ENCODE assay signal across 8 cellular contexts in the genomic region with DNA sequence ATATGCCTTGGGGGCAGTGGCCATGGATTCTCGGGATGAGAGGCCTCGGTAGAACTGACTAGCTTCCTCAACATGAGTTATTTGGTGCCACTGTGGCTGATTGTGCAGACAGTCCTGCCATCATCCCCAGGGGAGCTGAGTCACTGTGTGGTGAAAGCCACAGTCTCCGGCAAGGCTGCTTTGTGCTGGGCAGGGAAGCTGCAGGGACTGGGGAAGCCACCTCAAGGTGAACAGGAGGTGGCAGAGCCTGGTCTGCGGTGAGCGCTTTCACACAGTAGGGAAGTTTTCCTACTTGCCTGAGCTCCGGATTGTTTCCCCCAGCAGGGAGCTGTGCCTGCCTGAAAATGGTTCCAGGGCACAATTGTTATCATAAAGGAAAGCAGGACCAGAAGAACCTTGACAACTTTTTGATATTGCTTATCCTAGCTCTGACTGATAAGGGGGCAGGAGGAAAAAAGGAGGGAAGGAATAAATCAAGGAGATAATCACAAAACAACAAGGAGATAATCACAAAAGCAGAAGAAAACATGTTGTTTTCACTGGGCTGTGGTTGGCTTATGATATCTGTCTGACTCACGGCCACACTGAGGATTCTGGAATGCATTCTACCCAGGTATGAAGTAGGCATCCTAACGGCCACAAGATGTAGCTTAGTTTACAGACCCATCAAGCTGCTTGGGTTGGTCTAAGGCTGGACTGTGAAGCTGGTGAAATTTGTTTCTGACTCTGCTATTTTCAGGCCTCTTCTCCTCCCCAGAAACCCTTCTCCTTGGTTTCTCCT. TPM values are rescaled to one million over a fixed set of nuclear protein-coding genes. Genes with fewer than 3 reads are reported as not detected.
A peak's percentile ranks its signal among the peaks of the same experiment; 100 is the strongest.
DNase-seq lines count a peak whose midpoint lies in the region; ATAC-seq and TF ChIP-seq lines count a peak whose summit lies in the region.

No MANE protein-coding gene starts in this region.

- no peaks in the 10 kb centered on the region for H3K36me3 Mint-ChIP-seq in mesothelial cell of epicardium

- TF ChIP-seq CTCF in mesothelial cell of epicardium (IDR thresholded peaks at IDR 0.05; ENCODE audit: unreplicated experiment) = no peak

- H3K27me3 Mint-ChIP-seq in stimulated activated naive CD8-positive, alpha-beta T cell treated with anti-CD3 and anti-CD28 coated beads, Interleukin-15, amount 100 ng/mL, for 72 hours = no peaks in the 10 kb centered on the region
- no peaks in the 10 kb centered on the region for H3K27me3 Mint-ChIP-seq in mesothelial cell of epicardium (ENCODE audit: low read depth)

- peak; percentile 84 for ATAC-seq in HG03064 (IDR thresholded peaks at IDR 0.05; ENCODE audit: low read depth, unreplicated experiment)
- ATAC-seq in left colon = no peak
- ATAC-seq in stimulated activated naive CD8-positive, alpha-beta T cell treated with anti-CD3 and anti-CD28 coated beads, Interleukin-15, amount 100 ng/mL, for 72 hours = peak; percentile 100

- peak overlapping the region in 1 of 2 donors; percentile 28 for H3K27ac Mint-ChIP-seq in stimulated activated naive CD8-positive, alpha-beta T cell treated with anti-CD3 and anti-CD28 coated beads, Interleukin-15, amount 100 ng/mL, for 72 hours
- H3K27ac Mint-ChIP-seq in mesothelial cell of epicardium = no peak overlapping the region

- no peaks in the 10 kb centered on the region for H3K9me3 Mint-ChIP-seq in stimulated activated naive CD8-positive, alpha-beta T cell treated with anti-CD3 and anti-CD28 coated beads, Interleukin-15, amount 100 ng/mL, for 72 hours
- peaks cover 6% of the 10 kb centered on the region for H3K9me3 Mint-ChIP-seq in mesothelial cell of epicardium

- peak overlapping the region; percentile 28 to 44 for H3K4me3 Mint-ChIP-seq in stimulated activated naive CD8-positive, alpha-beta T cell treated with anti-CD3 and anti-CD28 coated beads, Interleukin-15, amount 100 ng/mL, for 72 hours
- H3K4me3 Mint-ChIP-seq in mesothelial cell of epicardium = no peak overlapping the region

- H3K4me1 Mint-ChIP-seq in stimulated activated naive CD8-positive, alpha-beta T cell treated with anti-CD3 and anti-CD28 coated beads, Interleukin-15, amount 100 ng/mL, for 72 hours = no peaks in the 10 kb centered on the region
- peaks cover 2% of the 10 kb centered on the region for H3K4me1 Mint-ChIP-seq in mesothelial cell of epicardium

- intact Hi-C loops in left colon (cut with DNase I, micrococcal nuclease) = no loop called here

- peak; percentile 18 for DNase-seq in NK-92 treated with Interleukin-12 subunit alpha and Interleukin-12 subunit beta, amount 100 ng/mL, for 24 hours (lab: John Stamatoyannopoulos, UW)
- DNase-seq in NK-92 (lab: John Stamatoyannopoulos, UW; ENCODE audit: unreplicated experiment) (no peak), SIG-M5 (lab: John Stamatoyannopoulos, UW) (peak; percentile 1), left colon (peak; percentile 24 to 31), mesothelial cell of epicardium (ENCODE audit: low spot score in 2 of 2, unreplicated experiment in 2 of 2) (no peak)
- DNase-seq in activated T-helper 9 cell treated with anti-CD3 and anti-CD28 coated beads, Interleukin-2, amount 50 U/mL, for 16 hours (ENCODE audit: low read depth) = peak; percentile 63
- peak; percentile 48 to 80 for DNase-seq in stimulated activated naive CD8-positive, alpha-beta T cell treated with anti-CD3 and anti-CD28 coated beads, Interleukin-15, amount 100 ng/mL, for 72 hours

RNA-seq across cellular contexts. Expression of a gene that starts 32.2 kb away (rescaled TPM):
- total RNA-seq in left colon (10 to 100 TPM in 1 of 2 donors, 1 to 10 TPM in 1; 8.1 to 21.9 TPM), mesothelial cell of epicardium (47.2 to 56.2 TPM (median 52.4 TPM) in 3 replicates)

Comparison
In these comparisons a context has a peak if more than half of its experiments do, and no peak if none do; other contexts are left out.
1. DNase-seq: peak in NK-92 treated with Interleukin-12 subunit alpha and Interleukin-12 subunit beta, amount 100 ng/mL, for 24 hours (single experiment), SIG-M5 (single experiment), activated T-helper 9 cell treated with anti-CD3 and anti-CD28 coated beads, Interleukin-2, amount 50 U/mL, for 16 hours (single experiment), left colon (2 of 2) and stimulated activated naive CD8-positive, alpha-beta T cell treated with anti-CD3 and anti-CD28 coated beads, Interleukin-15, amount 100 ng/mL, for 72 hours (2 of 2); none in NK-92 (single experiment) and mesothelial cell of epicardium (0 of 2).